2 cellular contexts compared by ENCODE assay signal in genomic region chr20:37913563-37914366, GRCh38.
A peak's percentile ranks its signal among the peaks of the same experiment; 100 is the strongest.
TF ChIP-seq lines count a peak whose summit lies in the region.

No MANE protein-coding gene starts in this region.

TF ChIP-seq in HepG2, 621 proteins besides CTCF, POLR2A, EP300 and RAD21 (continued from another document and continues in another):
- TF ChIP-seq EEA1 (CRISPR knock-in tag; IDR thresholded peaks at IDR 0.05; ENCODE audit: borderline replicate concordance) (no peak), HNRNPLL (IDR thresholded peaks at IDR 0.05; ENCODE audit: low read depth, low read length, poor library complexity, severe bottlenecking) (no peak), RAD51 (IDR thresholded peaks at IDR 0.05; ENCODE audit: borderline replicate concordance) (no peak; the same call in 1 of the 2 replicates), ZNF703 (CRISPR knock-in tag; IDR thresholded peaks at IDR 0.05; ENCODE audit: borderline replicate concordance) (no peak), IRF1 (CRISPR knock-in tag; IDR thresholded peaks at IDR 0.05; ENCODE audit: low read depth) (no peak), ZNF737 (CRISPR knock-in tag; IDR thresholded peaks at IDR 0.05; ENCODE audit: borderline replicate concordance) (no peak), MATR3 (CRISPR knock-in tag; IDR thresholded peaks at IDR 0.05) (no peak), DZIP1 (CRISPR knock-in tag; IDR thresholded peaks at IDR 0.05) (0 out of 2 replicates have a peak, but pooled peaks have one; percentile 47), ZNF891 (CRISPR knock-in tag; IDR thresholded peaks at IDR 0.05) (0 out of 2 replicates have a peak, but pooled peaks have one; percentile 27), MEIS2 (CRISPR knock-in tag; IDR thresholded peaks at IDR 0.05) (no peak), ZNF569 (CRISPR knock-in tag; IDR thresholded peaks at IDR 0.05; ENCODE audit: borderline replicate concordance) (no peak), NRL (CRISPR knock-in tag; IDR thresholded peaks at IDR 0.05; ENCODE audit: borderline replicate concordance) (0 out of 2 replicates have a peak, but pooled peaks have one; percentile 40), HOXA9 (CRISPR knock-in tag; IDR thresholded peaks at IDR 0.05; ENCODE audit: borderline replicate concordance) (peak; percentile 51; the same call in 1 of the 2 replicates), ZNF577 (CRISPR knock-in tag; IDR thresholded peaks at IDR 0.05; ENCODE audit: borderline replicate concordance, low read depth) (no peak), GTF3A (CRISPR knock-in tag; conservative IDR thresholded peaks at IDR 0.05) (no peak), ZNF3 (CRISPR knock-in tag; IDR thresholded peaks at IDR 0.05) (no peak), MTA3 (CRISPR knock-in tag; IDR thresholded peaks at IDR 0.05) (no peak), SP4 (CRISPR knock-in tag; IDR thresholded peaks at IDR 0.05) (peak; percentile 35; the same call in 1 of the 2 replicates)
- TF ChIP-seq, protein P1, sequence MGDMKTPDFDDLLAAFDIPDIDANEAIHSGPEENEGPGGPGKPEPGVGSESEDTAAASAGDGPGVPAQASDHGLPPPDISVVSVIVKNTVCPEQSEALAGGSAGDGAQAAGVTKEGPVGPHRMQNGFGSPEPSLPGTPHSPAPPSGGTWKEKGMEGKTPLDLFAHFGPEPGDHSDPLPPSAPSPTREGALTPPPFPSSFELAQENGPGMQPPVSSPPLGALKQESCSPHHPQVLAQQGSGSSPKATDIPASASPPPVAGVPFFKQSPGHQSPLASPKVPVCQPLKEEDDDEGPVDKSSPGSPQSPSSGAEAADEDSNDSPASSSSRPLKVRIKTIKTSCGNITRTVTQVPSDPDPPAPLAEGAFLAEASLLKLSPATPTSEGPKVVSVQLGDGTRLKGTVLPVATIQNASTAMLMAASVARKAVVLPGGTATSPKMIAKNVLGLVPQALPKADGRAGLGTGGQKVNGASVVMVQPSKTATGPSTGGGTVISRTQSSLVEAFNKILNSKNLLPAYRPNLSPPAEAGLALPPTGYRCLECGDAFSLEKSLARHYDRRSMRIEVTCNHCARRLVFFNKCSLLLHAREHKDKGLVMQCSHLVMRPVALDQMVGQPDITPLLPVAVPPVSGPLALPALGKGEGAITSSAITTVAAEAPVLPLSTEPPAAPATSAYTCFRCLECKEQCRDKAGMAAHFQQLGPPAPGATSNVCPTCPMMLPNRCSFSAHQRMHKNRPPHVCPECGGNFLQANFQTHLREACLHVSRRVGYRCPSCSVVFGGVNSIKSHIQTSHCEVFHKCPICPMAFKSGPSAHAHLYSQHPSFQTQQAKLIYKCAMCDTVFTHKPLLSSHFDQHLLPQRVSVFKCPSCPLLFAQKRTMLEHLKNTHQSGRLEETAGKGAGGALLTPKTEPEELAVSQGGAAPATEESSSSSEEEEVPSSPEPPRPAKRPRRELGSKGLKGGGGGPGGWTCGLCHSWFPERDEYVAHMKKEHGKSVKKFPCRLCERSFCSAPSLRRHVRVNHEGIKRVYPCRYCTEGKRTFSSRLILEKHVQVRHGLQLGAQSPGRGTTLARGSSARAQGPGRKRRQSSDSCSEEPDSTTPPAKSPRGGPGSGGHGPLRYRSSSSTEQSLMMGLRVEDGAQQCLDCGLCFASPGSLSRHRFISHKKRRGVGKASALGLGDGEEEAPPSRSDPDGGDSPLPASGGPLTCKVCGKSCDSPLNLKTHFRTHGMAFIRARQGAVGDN (CRISPR knock-in tag; IDR thresholded peaks at IDR 0.05), result peak; percentile 39; the same call in 1 of the 2 replicates

TF ChIP-seq in WTC11, 78 proteins besides CTCF, POLR2A, EP300 and RAD21 (continued from another document):
- TF ChIP-seq, protein P2, sequence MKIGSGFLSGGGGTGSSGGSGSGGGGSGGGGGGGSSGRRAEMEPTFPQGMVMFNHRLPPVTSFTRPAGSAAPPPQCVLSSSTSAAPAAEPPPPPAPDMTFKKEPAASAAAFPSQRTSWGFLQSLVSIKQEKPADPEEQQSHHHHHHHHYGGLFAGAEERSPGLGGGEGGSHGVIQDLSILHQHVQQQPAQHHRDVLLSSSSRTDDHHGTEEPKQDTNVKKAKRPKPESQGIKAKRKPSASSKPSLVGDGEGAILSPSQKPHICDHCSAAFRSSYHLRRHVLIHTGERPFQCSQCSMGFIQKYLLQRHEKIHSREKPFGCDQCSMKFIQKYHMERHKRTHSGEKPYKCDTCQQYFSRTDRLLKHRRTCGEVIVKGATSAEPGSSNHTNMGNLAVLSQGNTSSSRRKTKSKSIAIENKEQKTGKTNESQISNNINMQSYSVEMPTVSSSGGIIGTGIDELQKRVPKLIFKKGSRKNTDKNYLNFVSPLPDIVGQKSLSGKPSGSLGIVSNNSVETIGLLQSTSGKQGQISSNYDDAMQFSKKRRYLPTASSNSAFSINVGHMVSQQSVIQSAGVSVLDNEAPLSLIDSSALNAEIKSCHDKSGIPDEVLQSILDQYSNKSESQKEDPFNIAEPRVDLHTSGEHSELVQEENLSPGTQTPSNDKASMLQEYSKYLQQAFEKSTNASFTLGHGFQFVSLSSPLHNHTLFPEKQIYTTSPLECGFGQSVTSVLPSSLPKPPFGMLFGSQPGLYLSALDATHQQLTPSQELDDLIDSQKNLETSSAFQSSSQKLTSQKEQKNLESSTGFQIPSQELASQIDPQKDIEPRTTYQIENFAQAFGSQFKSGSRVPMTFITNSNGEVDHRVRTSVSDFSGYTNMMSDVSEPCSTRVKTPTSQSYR (CRISPR knock-in tag; IDR thresholded peaks at IDR 0.05), result no peak
TF ChIP-seq in WTC11: peak in this region for 1.
